1 cellular context compared by ENCODE assay signal in the genomic region with DNA sequence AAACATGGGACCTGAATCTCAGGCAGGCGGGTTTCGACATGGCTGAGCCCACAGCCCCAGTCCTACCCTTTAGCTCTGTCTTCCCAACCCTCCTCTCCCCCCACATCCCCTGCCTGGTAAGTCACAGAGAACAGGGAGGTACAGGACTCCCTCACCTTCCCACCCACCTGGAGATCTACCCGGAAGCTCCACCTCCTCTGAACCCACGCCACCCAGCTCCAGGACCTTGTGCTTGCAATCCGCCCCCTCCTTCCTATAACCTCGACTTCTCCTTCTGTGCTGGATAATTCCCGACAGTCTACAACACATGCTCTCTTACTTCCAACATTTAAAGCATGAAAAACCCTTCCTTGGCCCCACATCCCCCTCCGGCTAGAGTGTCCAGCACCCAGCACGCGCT.
TF ChIP-seq lines count a peak whose summit lies in the region.

No MANE protein-coding gene starts in this region.

TF ChIP-seq in HEK293, 187 proteins besides CTCF, POLR2A, EP300 and RAD21 (continued from another document):
- TF ChIP-seq, protein P1, sequence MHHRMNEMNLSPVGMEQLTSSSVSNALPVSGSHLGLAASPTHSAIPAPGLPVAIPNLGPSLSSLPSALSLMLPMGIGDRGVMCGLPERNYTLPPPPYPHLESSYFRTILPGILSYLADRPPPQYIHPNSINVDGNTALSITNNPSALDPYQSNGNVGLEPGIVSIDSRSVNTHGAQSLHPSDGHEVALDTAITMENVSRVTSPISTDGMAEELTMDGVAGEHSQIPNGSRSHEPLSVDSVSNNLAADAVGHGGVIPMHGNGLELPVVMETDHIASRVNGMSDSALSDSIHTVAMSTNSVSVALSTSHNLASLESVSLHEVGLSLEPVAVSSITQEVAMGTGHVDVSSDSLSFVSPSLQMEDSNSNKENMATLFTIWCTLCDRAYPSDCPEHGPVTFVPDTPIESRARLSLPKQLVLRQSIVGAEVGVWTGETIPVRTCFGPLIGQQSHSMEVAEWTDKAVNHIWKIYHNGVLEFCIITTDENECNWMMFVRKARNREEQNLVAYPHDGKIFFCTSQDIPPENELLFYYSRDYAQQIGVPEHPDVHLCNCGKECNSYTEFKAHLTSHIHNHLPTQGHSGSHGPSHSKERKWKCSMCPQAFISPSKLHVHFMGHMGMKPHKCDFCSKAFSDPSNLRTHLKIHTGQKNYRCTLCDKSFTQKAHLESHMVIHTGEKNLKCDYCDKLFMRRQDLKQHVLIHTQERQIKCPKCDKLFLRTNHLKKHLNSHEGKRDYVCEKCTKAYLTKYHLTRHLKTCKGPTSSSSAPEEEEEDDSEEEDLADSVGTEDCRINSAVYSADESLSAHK (tag by site-specific recombination; IDR thresholded peaks at IDR 0.05): no peak
- TF ChIP-seq EGR2 (tag by site-specific recombination; IDR thresholded peaks at IDR 0.05; ENCODE audit: low read depth): peak; percentile 88
